Comparison of ENCODE assay signal across 10 cellular contexts in genomic region chr6:63066053-63066704, GRCh38.
DNase-seq lines count a peak whose midpoint lies in the region; ATAC-seq and TF ChIP-seq lines count a peak whose summit lies in the region.
"Had no signal": no experiment of that assay in that cellular context is flagged by ENCODE, and none has a peak within 500 bp of the region (broad histone marks: within the 10 kb centered on the region; RNA-seq: fewer than 3 reads in every experiment).

No MANE protein-coding gene starts in this region.

- no peak overlapping the region for H3K4me3 ChIP-seq in WERI-Rb-1 (ENCODE audit: low read depth, low read length)
- H3K4me3 ChIP-seq: K562 had no signal

- POLR2A ChIA-PET in activated CD8-positive, alpha-beta T cell treated with anti-CD3 and anti-CD28 coated beads, Interleukin-2, amount 10 ng/mL, durations not matched to agents 7 days and 5 days (lab: Charles Lee) = no interaction called here

- ATAC-seq in GM19395 (IDR thresholded peaks at IDR 0.05; ENCODE audit: unreplicated experiment) = peak; percentile 80
- peak; percentile 63 for ATAC-seq in HG03378 (IDR thresholded peaks at IDR 0.05; ENCODE audit: unreplicated experiment)
- no peak for ATAC-seq in activated CD8-positive, alpha-beta T cell treated with anti-CD3 and anti-CD28 coated beads, Interleukin-2, amount 10 ng/mL, durations not matched to agents 7 days and 5 days
- ATAC-seq: K562 had no signal

- no peaks in the 10 kb centered on the region for H3K36me3 ChIP-seq in WERI-Rb-1

- no peaks in the 10 kb centered on the region for H3K27me3 Mint-ChIP-seq in activated CD8-positive, alpha-beta T cell treated with anti-CD3 and anti-CD28 coated beads, Interleukin-2, amount 10 ng/mL, durations not matched to agents 7 days and 5 days (ENCODE audit: low read depth)

- TF ChIP-seq CTCF in WERI-Rb-1 (IDR thresholded peaks at IDR 0.05; ENCODE audit: low read depth, low read length) = no peak

- H3K27me3 ChIP-seq in WERI-Rb-1 (ENCODE audit: insufficient read depth, low read depth, severe bottlenecking) = no peaks in the 10 kb centered on the region

- CTCF ChIA-PET in activated CD8-positive, alpha-beta T cell treated with anti-CD3 and anti-CD28 coated beads, Interleukin-2, amount 10 ng/mL, durations not matched to agents 7 days and 5 days (lab: Charles Lee) = no interaction called here

- H3K4me1 Mint-ChIP-seq in activated CD8-positive, alpha-beta T cell treated with anti-CD3 and anti-CD28 coated beads, Interleukin-2, amount 10 ng/mL, durations not matched to agents 7 days and 5 days (ENCODE audit: low read depth) = no peaks in the 10 kb centered on the region

- peaks cover 3% of the 10 kb centered on the region for H3K9me3 ChIP-seq in WERI-Rb-1 (ENCODE audit: severe bottlenecking)
- H3K9me3 ChIP-seq: Caco-2 had no signal

- H3K4me3 Mint-ChIP-seq in activated CD8-positive, alpha-beta T cell treated with anti-CD3 and anti-CD28 coated beads, Interleukin-2, amount 10 ng/mL, durations not matched to agents 7 days and 5 days = no peak overlapping the region

- H3K27ac Mint-ChIP-seq in activated CD8-positive, alpha-beta T cell treated with anti-CD3 and anti-CD28 coated beads, Interleukin-2, amount 10 ng/mL, durations not matched to agents 7 days and 5 days = no peak overlapping the region

- H3K36me3 Mint-ChIP-seq in activated CD8-positive, alpha-beta T cell treated with anti-CD3 and anti-CD28 coated beads, Interleukin-2, amount 10 ng/mL, durations not matched to agents 7 days and 5 days (ENCODE audit: low read depth) = no peaks in the 10 kb centered on the region

- DNase-seq in COLO829 (ENCODE audit: low spot score) (peak; percentile 4), WERI-Rb-1 (peak; percentile 11), nucleus accumbens (lab: John Stamatoyannopoulos, UW) (no peak)
- DNase-seq in activated CD4-positive, alpha-beta T cell treated with anti-CD3 and anti-CD28 coated beads, Interleukin-2, amount 50 U/mL, for 48 hours = no peak
- no peak for DNase-seq in activated effector memory CD4-positive, alpha-beta T cell treated with anti-CD3 and anti-CD28 coated beads, Interleukin-2, amount 50 U/mL, for 16 hours
- DNase-seq in activated CD8-positive, alpha-beta T cell treated with anti-CD3 and anti-CD28 coated beads, Interleukin-2, amount 10 ng/mL, durations not matched to agents 7 days and 5 days = no peak

- peaks cover under 1% of the 10 kb centered on the region for H3K9me3 Mint-ChIP-seq in activated CD8-positive, alpha-beta T cell treated with anti-CD3 and anti-CD28 coated beads, Interleukin-2, amount 10 ng/mL, durations not matched to agents 7 days and 5 days (ENCODE audit: insufficient read depth)

- no peak overlapping the region for H3K27ac ChIP-seq in WERI-Rb-1

Comparison
In these comparisons a context has a peak if more than half of its experiments do, and no peak if none do; other contexts are left out.
1. DNase-seq: peak in COLO829 (single experiment) and WERI-Rb-1 (single experiment); none in activated CD4-positive, alpha-beta T cell treated with anti-CD3 and anti-CD28 coated beads, Interleukin-2, amount 50 U/mL, for 48 hours (0 of 2), activated effector memory CD4-positive, alpha-beta T cell treated with anti-CD3 and anti-CD28 coated beads, Interleukin-2, amount 50 U/mL, for 16 hours (single experiment), activated CD8-positive, alpha-beta T cell treated with anti-CD3 and anti-CD28 coated beads, Interleukin-2, amount 10 ng/mL, durations not matched to agents 7 days and 5 days (single experiment) and nucleus accumbens (0 of 56).